Comparison of ENCODE assay signal across 8 cellular contexts in genomic region chr14:59188461-59189280, GRCh38. TPM values are rescaled to one million over a fixed set of nuclear protein-coding genes. Genes with fewer than 3 reads are reported as not detected.
DNase-seq lines count a peak whose midpoint lies in the region; ATAC-seq and TF ChIP-seq lines count a peak whose summit lies in the region.

Gene DAAM1, plus strand, starts transcription at chr14:59188667. Its CDS starts 74,811 bp downstream, at chr14:59263478.

- H3K27ac ChIP-seq in C4-2B (peak within 1 kb of the TSS; percentile 80), right lobe of liver (peak within 1 kb of the TSS; percentile 87 to 94 (median 93))

- intact Hi-C loops in right lobe of liver (cut with DNase I) = no loop called here

- H3K4me1 ChIP-seq in right lobe of liver = peaks cover 0 to 20% (median 0%) of the 10 kb centered on the region in 4 donors

- peak; percentile 97 for TF ChIP-seq POLR2A in right lobe of liver (IDR thresholded peaks at IDR 0.05)

- no peaks in the 10 kb centered on the region for H3K36me3 ChIP-seq in right lobe of liver

- DNase-seq in NCI-H748 treated with DMSO at 0.1 percent for 48 hours (lab: John Stamatoyannopoulos, UW) (peak; percentile 97), dermis microvascular lymphatic vessel endothelial cell (ENCODE audit: low read depth in 2 of 2) (peak; percentile 97 to 99), right lobe of liver (peak; percentile 98 to 99 (median 98))
- DNase-seq in activated CD4-positive, alpha-beta T cell treated with anti-CD3 and anti-CD28 coated beads, Interleukin-2, amount 50 U/mL, for 4 hours = peak; percentile 93 to 94
- peak; percentile 87 to 98 for DNase-seq in stimulated activated CD4-positive, alpha-beta T cell treated with anti-CD3 and anti-CD28 coated beads, Interleukin-4, amount 100 ng/mL, for 4 hours

- peak within 1 kb of the TSS; percentile 75 to 91 (median 85) for H3K4me3 ChIP-seq in right lobe of liver

- no peak for TF ChIP-seq CTCF in C4-2B (conservative IDR thresholded peaks at IDR 0.05)
- TF ChIP-seq CTCF in right lobe of liver (IDR thresholded peaks at IDR 0.05) = no peak

- 0% methylated on average over 35 of the region's 68 CpGs for WGBS in right lobe of liver (ENCODE audit: insufficient coverage, low coverage, low lambda C conversion rate, missing lambda C conversion rate)

- no peaks in the 10 kb centered on the region for H3K9me3 ChIP-seq in right lobe of liver

- no peaks in the 10 kb centered on the region for H3K27me3 ChIP-seq in right lobe of liver

- ATAC-seq in GM19372 (IDR thresholded peaks at IDR 0.05; ENCODE audit: low read depth, unreplicated experiment) (peak; percentile 80), HG03558 (IDR thresholded peaks at IDR 0.05; ENCODE audit: extremely low read depth, unreplicated experiment) (peak; percentile 82), right lobe of liver (peak; percentile 94 to 98 (median 96))

RNA-seq across cellular contexts. Expression of gene DAAM1, which starts in this region (rescaled TPM):
- 32.1 and 39.2 TPM in 2 replicates for total RNA-seq in dermis microvascular lymphatic vessel endothelial cell
- 10 to 100 TPM; 17.2 to 43.6 (median 25.3) TPM for total RNA-seq in right lobe of liver

Comparison
In these comparisons a context has a peak if more than half of its experiments do, and no peak if none do; other contexts are left out.
1. Peak in every context shown above with its lines: DNase-seq, ATAC-seq, H3K4me3 ChIP-seq and H3K27ac ChIP-seq.